ENCODE assay signal across 14 cellular contexts in genomic region chr4:148415500-148415899, GRCh38. TPM values are rescaled to one million over a fixed set of nuclear protein-coding genes. Genes with fewer than 3 reads are reported as not detected.
A peak's percentile ranks its signal among the peaks of the same experiment; 100 is the strongest.
DNase-seq lines count a peak whose midpoint lies in the region; ATAC-seq and TF ChIP-seq lines count a peak whose summit lies in the region.
"Had no signal": no experiment of that assay in that cellular context is flagged by ENCODE, and none has a peak within 500 bp of the region (broad histone marks: within the 10 kb centered on the region; RNA-seq: fewer than 3 reads in every experiment).

No MANE protein-coding gene starts in this region.

- H3K27me3 Mint-ChIP-seq in activated CD8-positive, alpha-beta T cell treated with anti-CD3 and anti-CD28 coated beads for 36 hours = no peaks in the 10 kb centered on the region
- no peaks in the 10 kb centered on the region for H3K27me3 Mint-ChIP-seq in activated CD8-positive, alpha-beta T cell treated with anti-CD3 and anti-CD28 coated beads, Interleukin-2, amount 10 ng/mL, durations not matched to agents 7 days and 5 days (ENCODE audit: low read depth)

- H3K4me1 ChIP-seq in SJCRH30 = no peaks in the 10 kb centered on the region
- H3K4me1 ChIP-seq: colonic mucosa had no signal

- no peak overlapping the region for H3K27ac Mint-ChIP-seq in activated CD8-positive, alpha-beta T cell treated with anti-CD3 and anti-CD28 coated beads for 36 hours
- H3K27ac Mint-ChIP-seq in activated CD8-positive, alpha-beta T cell treated with anti-CD3 and anti-CD28 coated beads, Interleukin-2, amount 10 ng/mL, durations not matched to agents 7 days and 5 days = no peak overlapping the region
- H3K27ac Mint-ChIP-seq in activated naive CD4-positive, alpha-beta T cell treated with anti-CD3 and anti-CD28 coated beads, Interleukin-2, amount 50 U/mL, for 72 hours = no peak overlapping the region
- H3K27ac Mint-ChIP-seq: activated T-helper 2 cell treated with anti-CD3 and anti-CD28 coated beads, Interferon-gamma antibody, Interleukin-2, Interleukin-4, amounts not matched to agents 10 μg/mL and 5 μg/mL and 100 μg/mL, durations not matched to agents 14 hours and 24 hours and 36 hours had no signal

- H3K27me3 ChIP-seq in SJCRH30 = no peaks in the 10 kb centered on the region
- H3K27me3 ChIP-seq: colonic mucosa, MG63 had no signal

- H3K4me3 ChIP-seq in SJCRH30 (no peak overlapping the region), fibroblast of the aortic adventitia (ENCODE audit: low read depth, low read length) (no peak overlapping the region), retinal pigment epithelial cell (ENCODE audit: low read length) (no peak overlapping the region)
- H3K4me3 ChIP-seq: colonic mucosa, MG63, thoracic aorta had no signal

- H3K4me3 Mint-ChIP-seq in activated CD8-positive, alpha-beta T cell treated with anti-CD3 and anti-CD28 coated beads for 36 hours = no peak overlapping the region
- H3K4me3 Mint-ChIP-seq in activated CD8-positive, alpha-beta T cell treated with anti-CD3 and anti-CD28 coated beads, Interleukin-2, amount 10 ng/mL, durations not matched to agents 7 days and 5 days = no peak overlapping the region

- H3K36me3 Mint-ChIP-seq in activated CD8-positive, alpha-beta T cell treated with anti-CD3 and anti-CD28 coated beads for 36 hours (ENCODE audit: low read depth) = peaks cover 5% of the 10 kb centered on the region
- H3K36me3 Mint-ChIP-seq in activated CD8-positive, alpha-beta T cell treated with anti-CD3 and anti-CD28 coated beads, Interleukin-2, amount 10 ng/mL, durations not matched to agents 7 days and 5 days (ENCODE audit: low read depth) = no peaks in the 10 kb centered on the region
- peaks cover under 1 to 7% of the 10 kb centered on the region in 2 donors for H3K36me3 Mint-ChIP-seq in activated naive CD4-positive, alpha-beta T cell treated with anti-CD3 and anti-CD28 coated beads, Interleukin-2, amount 50 U/mL, for 72 hours

- intact Hi-C loops in activated CD8-positive, alpha-beta T cell treated with anti-CD3 and anti-CD28 coated beads for 36 hours (cut with micrococcal nuclease) = no loop called here
- intact Hi-C loops in posterior vena cava (cut with DNase I) = no loop called here

- POLR2A ChIA-PET in activated CD8-positive, alpha-beta T cell treated with anti-CD3 and anti-CD28 coated beads for 36 hours (lab: Charles Lee) = no interaction called here
- POLR2A ChIA-PET in activated CD8-positive, alpha-beta T cell treated with anti-CD3 and anti-CD28 coated beads, Interleukin-2, amount 10 ng/mL, durations not matched to agents 7 days and 5 days (lab: Charles Lee) = no interaction called here

- TF ChIP-seq CTCF in activated CD8-positive, alpha-beta T cell treated with anti-CD3 and anti-CD28 coated beads for 36 hours (IDR thresholded peaks at IDR 0.05) = peak; percentile 11
- TF ChIP-seq CTCF in fibroblast of the aortic adventitia (IDR thresholded peaks at IDR 0.05; ENCODE audit: insufficient read depth, low read length) (no peak), retinal pigment epithelial cell (conservative IDR thresholded peaks at IDR 0.05; ENCODE audit: low read depth, low read length) (peak; percentile 33)

- H3K9me3 ChIP-seq in SJCRH30 (replicated peaks) = no peaks in the 10 kb centered on the region
- H3K9me3 ChIP-seq: colonic mucosa, MG63, thoracic aorta had no signal

- no peak overlapping the region for H3K27ac ChIP-seq in SJCRH30
- H3K27ac ChIP-seq: colonic mucosa, thoracic aorta had no signal

- CTCF ChIA-PET in activated CD8-positive, alpha-beta T cell treated with anti-CD3 and anti-CD28 coated beads for 36 hours (lab: Charles Lee) = interaction anchor here (0.9 kb wide), 1 partner anchor 362 kb away, joined by 3 read pairs; no protein-coding TSS in a partner anchor
- CTCF ChIA-PET in activated CD8-positive, alpha-beta T cell treated with anti-CD3 and anti-CD28 coated beads, Interleukin-2, amount 10 ng/mL, durations not matched to agents 7 days and 5 days (lab: Charles Lee) = no interaction called here

- no peaks in the 10 kb centered on the region for H3K9me3 Mint-ChIP-seq in activated CD8-positive, alpha-beta T cell treated with anti-CD3 and anti-CD28 coated beads for 36 hours
- H3K9me3 Mint-ChIP-seq in activated CD8-positive, alpha-beta T cell treated with anti-CD3 and anti-CD28 coated beads, Interleukin-2, amount 10 ng/mL, durations not matched to agents 7 days and 5 days (ENCODE audit: insufficient read depth) = no peaks in the 10 kb centered on the region
- H3K9me3 Mint-ChIP-seq in activated naive CD4-positive, alpha-beta T cell treated with anti-CD3 and anti-CD28 coated beads, Interleukin-2, amount 50 U/mL, for 72 hours = no peaks in the 10 kb centered on the region
- H3K9me3 Mint-ChIP-seq: activated T-helper 2 cell treated with anti-CD3 and anti-CD28 coated beads, Interferon-gamma antibody, Interleukin-2, Interleukin-4, amounts not matched to agents 10 μg/mL and 5 μg/mL and 100 μg/mL, durations not matched to agents 14 hours and 24 hours and 36 hours had no signal

- H3K36me3 ChIP-seq in SJCRH30 = no peaks in the 10 kb centered on the region
- H3K36me3 ChIP-seq: colonic mucosa, MG63, thoracic aorta had no signal

- H3K4me1 Mint-ChIP-seq in activated CD8-positive, alpha-beta T cell treated with anti-CD3 and anti-CD28 coated beads for 36 hours (ENCODE audit: low read depth) = peaks cover 60% of the 10 kb centered on the region
- peaks cover 2% of the 10 kb centered on the region for H3K4me1 Mint-ChIP-seq in activated CD8-positive, alpha-beta T cell treated with anti-CD3 and anti-CD28 coated beads, Interleukin-2, amount 10 ng/mL, durations not matched to agents 7 days and 5 days (ENCODE audit: low read depth)

- ATAC-seq in activated CD8-positive, alpha-beta T cell treated with anti-CD3 and anti-CD28 coated beads for 36 hours = no peak
- no peak for ATAC-seq in activated CD8-positive, alpha-beta T cell treated with anti-CD3 and anti-CD28 coated beads, Interleukin-2, amount 10 ng/mL, durations not matched to agents 7 days and 5 days
- no peak for ATAC-seq in activated naive CD4-positive, alpha-beta T cell treated with anti-CD3 and anti-CD28 coated beads, Interleukin-2, amount 50 U/mL, for 72 hours

- DNase-seq in activated CD8-positive, alpha-beta T cell treated with anti-CD3 and anti-CD28 coated beads for 36 hours = no peak
- DNase-seq in activated CD8-positive, alpha-beta T cell treated with anti-CD3 and anti-CD28 coated beads, Interleukin-2, amount 10 ng/mL, durations not matched to agents 7 days and 5 days = no peak
- peak; percentile 4 to 44 for DNase-seq in SJCRH30
- DNase-seq in fibroblast of the aortic adventitia (ENCODE audit: low read depth) = peak; percentile 17
- DNase-seq in retinal pigment epithelial cell (ENCODE audit: low read depth) = peak; percentile 5
- no peak for DNase-seq in retina
- DNase-seq in activated naive CD4-positive, alpha-beta T cell treated with anti-CD3 and anti-CD28 coated beads, Interleukin-2, amount 50 U/mL, for 72 hours (ENCODE audit: low spot score in 2 of 2) = no peak
- no peak for DNase-seq in posterior vena cava (ENCODE audit: low spot score)
- DNase-seq: colonic mucosa; MG63; occipital lobe; stimulated activated CD4-positive, alpha-beta T cell treated with anti-CD3 and anti-CD28 coated beads, Interleukin-4, amount 100 ng/mL, for 4 hours had no signal

RNA-seq across cellular contexts. Expression of gene NR3C2, which starts 26.7 kb away (rescaled TPM):
- 1 to 10 TPM; 6.1 to 6.4 TPM for total RNA-seq in activated CD8-positive, alpha-beta T cell treated with anti-CD3 and anti-CD28 coated beads for 36 hours
- 1 to 10 TPM; 5.3 to 5.7 TPM for total RNA-seq in activated CD8-positive, alpha-beta T cell treated with anti-CD3 and anti-CD28 coated beads, Interleukin-2, amount 10 ng/mL, durations not matched to agents 7 days and 5 days
- 0.28 and 0.63 TPM in 2 replicates for total RNA-seq in SJCRH30 (2014; rRNA removed; shearing (Covaris generic))
- 2.4 and 4.7 TPM in 2 replicates for total RNA-seq in fibroblast of the aortic adventitia (ENCODE audit: low replicate concordance)
- total RNA-seq in activated naive CD4-positive, alpha-beta T cell treated with anti-CD3 and anti-CD28 coated beads, Interleukin-2, amount 50 U/mL, for 72 hours = 1 to 10 TPM; 6.0 to 7.1 TPM
- 10 to 100 TPM; 10.0 to 11.2 TPM for total RNA-seq in posterior vena cava

Comparison
In these comparisons a context has a peak if more than half of its experiments do, and no peak if none do; other contexts are left out.
1. DNase-seq: peak in SJCRH30 (2 of 2), fibroblast of the aortic adventitia (single experiment) and retinal pigment epithelial cell (single experiment); none in activated CD8-positive, alpha-beta T cell treated with anti-CD3 and anti-CD28 coated beads for 36 hours (single experiment), activated CD8-positive, alpha-beta T cell treated with anti-CD3 and anti-CD28 coated beads, Interleukin-2, amount 10 ng/mL, durations not matched to agents 7 days and 5 days (single experiment), retina (single experiment), activated naive CD4-positive, alpha-beta T cell treated with anti-CD3 and anti-CD28 coated beads, Interleukin-2, amount 50 U/mL, for 72 hours (0 of 2) and posterior vena cava (single experiment).